Comparison of ENCODE assay signal across 21 cellular contexts in the genomic region with DNA sequence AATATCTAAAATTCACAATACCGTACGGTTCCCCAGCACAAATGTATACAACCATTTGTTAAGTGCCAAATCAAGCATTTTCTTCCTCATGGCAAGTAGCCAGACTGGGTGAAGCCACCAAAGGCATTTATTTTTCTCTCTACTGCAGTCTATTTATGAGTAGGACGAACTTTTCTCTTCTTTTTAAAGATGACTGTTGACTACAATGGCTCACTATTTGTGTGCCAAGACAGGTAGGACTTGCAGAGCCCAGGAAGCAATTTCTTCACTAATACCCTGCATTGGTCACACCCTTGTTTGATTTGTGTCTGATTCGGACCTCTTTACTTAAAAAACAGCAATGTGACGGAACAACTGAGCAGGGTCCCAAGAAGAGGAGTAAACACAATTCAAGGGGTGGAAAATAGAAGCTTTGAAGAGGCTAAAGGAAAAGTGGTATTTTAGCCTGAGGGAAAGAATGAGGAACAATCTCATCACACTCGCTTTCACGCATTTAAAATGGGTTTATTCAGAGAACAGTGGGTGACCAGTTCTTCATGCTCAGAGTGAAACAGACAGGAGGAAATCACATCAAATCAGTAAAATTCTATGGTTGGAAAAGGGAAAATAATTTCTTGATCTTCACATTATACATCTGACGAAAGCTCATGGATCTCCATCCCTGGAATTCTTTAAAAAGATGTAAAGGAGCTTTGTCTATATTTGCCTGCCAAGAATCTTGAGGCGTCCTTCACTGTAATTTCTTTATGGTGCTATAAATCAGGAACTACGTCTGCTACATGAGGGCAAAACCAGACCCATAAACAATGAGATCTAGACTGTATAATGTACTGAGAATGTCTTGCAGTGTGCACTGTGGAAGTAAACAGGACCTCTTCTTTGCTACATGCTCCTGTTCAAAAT.
DNase-seq lines count a peak whose midpoint lies in the region; ATAC-seq and TF ChIP-seq lines count a peak whose summit lies in the region.
"Had no signal": no experiment of that assay in that cellular context is flagged by ENCODE, and none has a peak within 500 bp of the region (broad histone marks: within the 10 kb centered on the region; RNA-seq: fewer than 3 reads in every experiment).

No MANE protein-coding gene starts in this region.

- in situ Hi-C loops in mammary epithelial cell (cut with MboI; ENCODE audit: low sequenced_read_pairs in 2 of 2) (no loop called here), transverse colon (cut with MboI; ENCODE audit: low pct_ligation_motif_present in 1 of 4, low pct_unique_long_range_greater_than_20kb in 1 of 4, low sequenced_read_pairs in 3 of 4) (no loop called here), GM23248 (cut with MboI) (no loop called here)

- H3F3A ChIP-seq in GM23248 (ENCODE audit: insufficient read depth) = 0 out of 2 replicates have a peak, but pooled peaks cover 5% of the 10 kb centered on the region

- POLR2A ChIA-PET in MCF 10A (lab: Yijun Ruan, JAX) = no interaction called here

- TF ChIP-seq CTCF in breast epithelium (IDR thresholded peaks at IDR 0.05) = no peak
- TF ChIP-seq CTCF in MCF 10A (IDR thresholded peaks at IDR 0.05; ENCODE audit: unreplicated experiment) = no peak
- no peak for TF ChIP-seq CTCF in mammary epithelial cell (conservative IDR thresholded peaks at IDR 0.05 in 1 of 2, IDR thresholded peaks at IDR 0.05 in 1 of 2; ENCODE audit: extremely low read depth in 1 of 2, insufficient read depth in 1 of 2, low read depth in 1 of 2, low read length in 2 of 2)
- no peak for TF ChIP-seq CTCF in transverse colon (IDR thresholded peaks at IDR 0.05)

- H3K4me1 ChIP-seq in breast epithelium (peaks cover 0 to 5% of the 10 kb centered on the region in 2 donors), mammary epithelial cell (ENCODE audit: insufficient read depth, low read length) (no peaks in the 10 kb centered on the region), transverse colon (peaks cover 5 to 15% (median 7%) of the 10 kb centered on the region in 4 donors), GM23248 (ENCODE audit: insufficient read depth) (no peaks in the 10 kb centered on the region)

- no peak overlapping the region for H3K4me3 Mint-ChIP-seq in MCF 10A (ENCODE audit: unreplicated experiment)
- H3K4me3 Mint-ChIP-seq: CD4-positive, alpha-beta memory T cell had no signal

- peak; percentile 94 for ATAC-seq in left colon

- H4K20me1 ChIP-seq in mammary epithelial cell (ENCODE audit: insufficient read depth, low read length) = no peaks in the 10 kb centered on the region
- no peaks in the 10 kb centered on the region for H4K20me1 ChIP-seq in GM23248 (ENCODE audit: insufficient read depth)

- H3K4me2 ChIP-seq in mammary epithelial cell (ENCODE audit: insufficient read depth, low read depth, low read length) (no peak overlapping the region), GM23248 (ENCODE audit: unreplicated experiment) (no peak overlapping the region)

- no peak for TF ChIP-seq POLR2A in breast epithelium (IDR thresholded peaks at IDR 0.05)
- TF ChIP-seq POLR2A in transverse colon (IDR thresholded peaks at IDR 0.05) = no peak

- H2AFZ ChIP-seq in mammary epithelial cell (ENCODE audit: low read depth, low read length) (peak overlapping the region; percentile 58), GM23248 (no peak overlapping the region)

- no peaks in the 10 kb centered on the region for H3K9me3 Mint-ChIP-seq in MCF 10A (ENCODE audit: unreplicated experiment)

- no peak for TF ChIP-seq EP300 in transverse colon (IDR thresholded peaks at IDR 0.05; ENCODE audit: low read depth)

- H3K27me3 Mint-ChIP-seq in MCF 10A (ENCODE audit: insufficient read depth, unreplicated experiment) = no peaks in the 10 kb centered on the region

- H3K36me3 ChIP-seq in breast epithelium (no peaks in the 10 kb centered on the region), mammary epithelial cell (ENCODE audit: insufficient read depth, low read length) (no peaks in the 10 kb centered on the region), transverse colon (no peaks in the 10 kb centered on the region), GM23248 (ENCODE audit: low read depth) (no peaks in the 10 kb centered on the region)
- H3K36me3 ChIP-seq: HAP-1 had no signal

- no peaks in the 10 kb centered on the region for H3K4me1 Mint-ChIP-seq in MCF 10A (ENCODE audit: insufficient read depth, unreplicated experiment)
- H3K4me1 Mint-ChIP-seq: CD4-positive, alpha-beta memory T cell had no signal

- H3K9ac ChIP-seq in mammary epithelial cell (ENCODE audit: insufficient read depth, low read length) = no peak overlapping the region
- H3K9ac ChIP-seq in GM23248 = no peak overlapping the region

- no peaks in the 10 kb centered on the region for H3K36me3 Mint-ChIP-seq in MCF 10A (ENCODE audit: insufficient read depth, unreplicated experiment)
- H3K36me3 Mint-ChIP-seq: CD4-positive, alpha-beta memory T cell had no signal

- H3K9me2 ChIP-seq in GM23248 (ENCODE audit: insufficient read depth) = no peaks in the 10 kb centered on the region

- 43% methylated on average over 10 of the region's 10 CpGs for WGBS in mammary epithelial cell (ENCODE audit: low coverage, missing lambda C conversion rate)
- WGBS in transverse colon (ENCODE audit: low coverage in 1 of 2), 2 donors = 50 to 58% methylated on average over 8 to 10 of the region's 10 CpGs
- WGBS in GM23248 (ENCODE audit: low coverage in 1 of 2, low lambda C conversion rate in 2 of 2, missing lambda C conversion rate in 2 of 2), 2 experiments = 94 to 95% methylated on average over 10 of the region's 10 CpGs

- no peak for DNase-seq in breast epithelium (ENCODE audit: low spot score in 2 of 2)
- no peak for DNase-seq in MCF 10A (ENCODE audit: unreplicated experiment)
- DNase-seq in mammary epithelial cell = no peak
- no peak for DNase-seq in left colon
- DNase-seq in transverse colon = no peak
- no peak for DNase-seq in NCI-H1417 treated with DMSO at 0.1 percent for 48 hours (lab: John Stamatoyannopoulos, UW)
- DNase-seq in GM23248 = no peak
- DNase-seq in posterior cingulate gyrus = no peak
- DNase-seq: 8988T; CD4-positive, alpha-beta memory T cell; DMS79 treated with DMSO at 0.1 percent for 48 hours; KG1; MM.1S; NCI-H1105; NCI-H187; NCI-H2171; NCI-H446; NCI-H69; OCI-M1 had no signal

- no peaks in the 10 kb centered on the region for H3K27me3 ChIP-seq in breast epithelium
- H3K27me3 ChIP-seq in mammary epithelial cell (ENCODE audit: insufficient read depth, low read length) = no peaks in the 10 kb centered on the region
- no peaks in the 10 kb centered on the region for H3K27me3 ChIP-seq in transverse colon
- no peaks in the 10 kb centered on the region for H3K27me3 ChIP-seq in GM23248 (replicated peaks; ENCODE audit: insufficient read depth)

- CTCF ChIA-PET in MCF 10A (lab: Yijun Ruan, JAX) = interaction anchor here (0.6 kb wide), 3 partner anchors 16 to 1554 kb away, joined by 3 to 5 read pairs (median 3); no protein-coding TSS in a partner anchor
- CTCF ChIA-PET in mammary epithelial cell (lab: Charles Lee; ENCODE audit: low non-redundant PET) = no interaction called here

- intact Hi-C loops in breast epithelium (cut with DNase I; ENCODE audit: low total_unique reads) (no loop called here), MCF 10A (cut with micrococcal nuclease) (no loop called here), mammary epithelial cell (cut with micrococcal nuclease) (no loop called here), left colon (cut with DNase I, micrococcal nuclease) (no loop called here), transverse colon (cut with DNase I; ENCODE audit: low total_unique reads) (no loop called here), posterior cingulate gyrus (cut with DNase I) (no loop called here)

- H3K79me2 ChIP-seq in mammary epithelial cell (ENCODE audit: insufficient read depth, low read length) (no peaks in the 10 kb centered on the region), GM23248 (ENCODE audit: insufficient read depth) (no peaks in the 10 kb centered on the region)

- H3K9me3 ChIP-seq in breast epithelium (no peaks in the 10 kb centered on the region), mammary epithelial cell (replicated peaks; ENCODE audit: insufficient read depth, low read length) (no peaks in the 10 kb centered on the region), transverse colon (no peaks in the 10 kb centered on the region), GM23248 (ENCODE audit: low read depth) (no peaks in the 10 kb centered on the region)
- H3K9me3 ChIP-seq: HAP-1 had no signal

- H3K27ac Mint-ChIP-seq in MCF 10A (ENCODE audit: low read depth, unreplicated experiment) = no peak overlapping the region
- H3K27ac Mint-ChIP-seq: CD4-positive, alpha-beta memory T cell had no signal

- H3K27ac ChIP-seq in breast epithelium (peak overlapping the region; percentile 43 to 45), mammary epithelial cell (ENCODE audit: insufficient read depth, low read depth, low read length) (no peak overlapping the region), transverse colon (peak overlapping the region; percentile 66 to 71 (median 68)), GM23248 (no peak overlapping the region)
- H3K27ac ChIP-seq: RWPE1 had no signal

- dilution Hi-C loops in mammary epithelial cell (cut with HindIII; ENCODE audit: low sequenced_read_pairs) = no loop called here

- H3K4me3 ChIP-seq in breast epithelium (no peak overlapping the region), mammary epithelial cell (replicated peaks in 1 of 3; ENCODE audit: insufficient read depth in 1 of 3, low read depth in 2 of 3, low read length in 3 of 3) (no peak overlapping the region), transverse colon (no peak overlapping the region), GM23248 (no peak overlapping the region)
- H3K4me3 ChIP-seq: HAP-1 had no signal

- BruUV-seq in MCF 10A (replicated peaks; lab: Mats Ljungman, UMichigan) = no TSS peak
- no TSS peak for BruUV-seq in mammary epithelial cell (replicated peaks; lab: Mats Ljungman, UMichigan)

Comparison
In these comparisons a context has a peak if more than half of its experiments do, and no peak if none do; other contexts are left out.
1. H3K27ac ChIP-seq: peak in breast epithelium (2 of 2) and transverse colon (4 of 4); none in mammary epithelial cell (single experiment) and GM23248 (single experiment).